In genomic region chr2:235328991-235329390, GRCh38 we compare ENCODE assay signal across 27 cellular contexts.
"Had no signal": no experiment of that assay in that cellular context is flagged by ENCODE, and none has a peak within 500 bp of the region (broad histone marks: within the 10 kb centered on the region; RNA-seq: fewer than 3 reads in every experiment).

No MANE protein-coding gene starts in this region.

- H3K27ac ChIP-seq: heart right ventricle, hepatocyte, lower lobe of right lung, neural progenitor cell, neutrophil, parathyroid adenoma, psoas muscle, right lobe of liver, skin epidermis, stomach, testis, thyroid gland, upper lobe of right lung had no signal

- H3K36me3 Mint-ChIP-seq: naive thymus-derived CD8-positive, alpha-beta T cell; neural progenitor cell; stimulated activated naive B cell treated with anti-CD40 and anti-IgM and Interleukin-4, amounts not matched to agents 10 μg/mL and 1 μg/mL and 100 μg/mL, for 72 hours had no signal

- DNase-seq: heart right ventricle; kidney glomerular epithelial cell; left cardiac atrium; lower lobe of right lung; mammary epithelial cell; mesenchymal stem cell; naive thymus-derived CD8-positive, alpha-beta T cell; occipital lobe; psoas muscle; right lobe of liver; stimulated activated CD4-positive, alpha-beta T cell treated with anti-CD3 and anti-CD28 coated beads, Interleukin-12 subunit alpha, Interleukin-12 subunit beta, amount 100 ng/mL, for 4 hours; stimulated activated CD4-positive, alpha-beta T cell treated with anti-CD3 and anti-CD28 coated beads, Interleukin-15, amount 100 ng/mL, for 24 hours; stimulated activated CD4-positive, alpha-beta T cell treated with anti-CD3 and anti-CD28 coated beads, Interleukin-2, amount 100 ng/mL, for 24 hours; stimulated activated CD4-positive, alpha-beta T cell treated with anti-CD3 and anti-CD28 coated beads, Interleukin-4, amount 100 ng/mL, for 1 hour; stimulated activated naive B cell treated with anti-CD40 and anti-IgM and Interleukin-4, amounts not matched to agents 10 μg/mL and 1 μg/mL and 100 μg/mL, for 72 hours; stimulated activated naive CD8-positive, alpha-beta T cell treated with anti-CD3 and anti-CD28 coated beads, Interleukin-15, Interleukin-2, amounts not matched to agents 100 U/mL and 50 U/mL, for 24 hours; stomach; testis; thyroid gland; trophoblast cell; upper lobe of right lung had no signal

- H3K36me3 ChIP-seq: heart right ventricle, lower lobe of right lung, neural progenitor cell, neutrophil, right lobe of liver, stomach, thyroid gland, upper lobe of right lung had no signal

- H3K4me3 ChIP-seq: heart right ventricle, hepatocyte, lower lobe of right lung, neural progenitor cell, psoas muscle, right lobe of liver, skin epidermis, stomach, testis, thyroid gland, upper lobe of right lung had no signal

- H3K4me3 Mint-ChIP-seq: naive thymus-derived CD8-positive, alpha-beta T cell; nephron; neural progenitor cell; stimulated activated naive B cell treated with anti-CD40 and anti-IgM and Interleukin-4, amounts not matched to agents 10 μg/mL and 1 μg/mL and 100 μg/mL, for 72 hours had no signal

- H3K27ac Mint-ChIP-seq: naive thymus-derived CD8-positive, alpha-beta T cell; nephron; neural progenitor cell; stimulated activated naive B cell treated with anti-CD40 and anti-IgM and Interleukin-4, amounts not matched to agents 10 μg/mL and 1 μg/mL and 100 μg/mL, for 72 hours had no signal

- H3K9me3 Mint-ChIP-seq: neural progenitor cell had no signal

- H3K4me1 ChIP-seq: heart right ventricle, lower lobe of right lung, parathyroid adenoma, psoas muscle, right lobe of liver, stomach, testis, thyroid gland, upper lobe of right lung had no signal

- H3K9me3 ChIP-seq: lower lobe of right lung, neutrophil, psoas muscle, right lobe of liver, testis, thyroid gland, upper lobe of right lung had no signal

- H3K4me1 Mint-ChIP-seq: stimulated activated naive B cell treated with anti-CD40 and anti-IgM and Interleukin-4, amounts not matched to agents 10 μg/mL and 1 μg/mL and 100 μg/mL, for 72 hours had no signal

- H3K27me3 ChIP-seq: hepatocyte, neural progenitor cell, right lobe of liver, testis, thyroid gland, upper lobe of right lung had no signal
